ENCODE assay signal across 8 cellular contexts in the genomic region with DNA sequence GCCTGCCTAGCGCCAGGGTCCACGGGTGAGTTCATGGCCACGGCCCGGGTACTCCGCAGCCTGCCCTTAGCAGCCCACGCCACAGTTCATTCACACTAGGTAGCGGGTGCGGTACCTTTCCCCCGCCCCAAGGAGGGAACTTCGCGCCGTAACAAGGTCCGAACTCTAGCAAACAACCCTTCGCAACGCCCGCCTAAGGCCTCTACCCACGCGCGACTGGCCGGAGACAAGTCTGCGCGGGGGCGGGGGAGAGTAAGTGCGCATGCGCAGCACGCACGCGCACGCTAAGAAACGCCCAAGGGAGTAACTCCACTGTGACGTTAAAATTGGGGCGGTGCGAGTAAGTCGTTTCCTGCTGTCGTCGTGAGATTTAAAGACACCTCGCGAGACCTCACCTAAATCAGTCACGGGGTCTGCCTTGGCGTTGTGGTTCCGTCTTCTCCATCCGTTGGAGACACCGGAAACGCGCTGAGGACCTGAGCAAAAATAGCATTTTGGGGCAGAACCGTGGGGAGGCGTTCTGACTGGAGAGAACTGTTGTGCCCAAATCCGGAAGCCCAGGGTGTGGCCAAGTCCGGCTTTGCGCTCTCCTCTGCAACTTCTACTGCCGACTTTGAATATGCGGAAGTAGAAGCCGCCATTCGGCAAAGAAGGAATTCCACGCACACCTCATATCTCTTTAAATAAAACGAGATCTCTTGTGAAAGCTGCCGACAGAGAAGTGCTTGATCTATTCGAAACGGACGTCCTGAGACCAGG. TPM values are rescaled to one million over a fixed set of nuclear protein-coding genes. Genes with fewer than 3 reads are reported as not detected.
DNase-seq lines count a peak whose midpoint lies in the region; ATAC-seq, FAIRE-seq and TF ChIP-seq lines count a peak whose summit lies in the region.

A gene with protein sequence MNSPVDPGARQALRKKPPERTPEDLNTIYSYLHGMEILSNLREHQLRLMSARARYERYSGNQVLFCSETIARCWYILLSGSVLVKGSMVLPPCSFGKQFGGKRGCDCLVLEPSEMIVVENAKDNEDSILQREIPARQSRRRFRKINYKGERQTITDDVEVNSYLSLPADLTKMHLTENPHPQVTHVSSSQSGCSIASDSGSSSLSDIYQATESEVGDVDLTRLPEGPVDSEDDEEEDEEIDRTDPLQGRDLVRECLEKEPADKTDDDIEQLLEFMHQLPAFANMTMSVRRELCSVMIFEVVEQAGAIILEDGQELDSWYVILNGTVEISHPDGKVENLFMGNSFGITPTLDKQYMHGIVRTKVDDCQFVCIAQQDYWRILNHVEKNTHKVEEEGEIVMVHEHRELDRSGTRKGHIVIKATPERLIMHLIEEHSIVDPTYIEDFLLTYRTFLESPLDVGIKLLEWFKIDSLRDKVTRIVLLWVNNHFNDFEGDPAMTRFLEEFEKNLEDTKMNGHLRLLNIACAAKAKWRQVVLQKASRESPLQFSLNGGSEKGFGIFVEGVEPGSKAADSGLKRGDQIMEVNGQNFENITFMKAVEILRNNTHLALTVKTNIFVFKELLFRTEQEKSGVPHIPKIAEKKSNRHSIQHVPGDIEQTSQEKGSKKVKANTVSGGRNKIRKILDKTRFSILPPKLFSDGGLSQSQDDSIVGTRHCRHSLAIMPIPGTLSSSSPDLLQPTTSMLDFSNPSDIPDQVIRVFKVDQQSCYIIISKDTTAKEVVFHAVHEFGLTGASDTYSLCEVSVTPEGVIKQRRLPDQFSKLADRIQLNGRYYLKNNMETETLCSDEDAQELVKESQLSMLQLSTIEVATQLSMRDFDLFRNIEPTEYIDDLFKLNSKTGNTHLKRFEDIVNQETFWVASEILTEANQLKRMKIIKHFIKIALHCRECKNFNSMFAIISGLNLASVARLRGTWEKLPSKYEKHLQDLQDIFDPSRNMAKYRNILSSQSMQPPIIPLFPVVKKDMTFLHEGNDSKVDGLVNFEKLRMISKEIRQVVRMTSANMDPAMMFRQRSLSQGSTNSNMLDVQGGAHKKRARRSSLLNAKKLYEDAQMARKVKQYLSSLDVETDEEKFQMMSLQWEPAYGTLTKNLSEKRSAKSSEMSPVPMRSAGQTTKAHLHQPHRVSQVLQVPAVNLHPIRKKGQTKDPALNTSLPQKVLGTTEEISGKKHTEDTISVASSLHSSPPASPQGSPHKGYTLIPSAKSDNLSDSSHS (N-terminal part only) (minus strand): TSS at position 234 of the 759 bp plus-strand sequence. CDS start 199 bp downstream, at position 35.

- no peaks in the 10 kb centered on the region for H3K36me3 Mint-ChIP-seq in natural killer cell

- peaks cover 23% of the 10 kb centered on the region for H4K20me1 ChIP-seq in Loucy (ENCODE audit: insufficient read depth, low read length, poor library complexity, severe bottlenecking)

- H3F3A ChIP-seq in Loucy (ENCODE audit: low read depth): peaks cover 9% of the 10 kb centered on the region

- H3K27me3 ChIP-seq in Loucy (ENCODE audit: insufficient read depth, low read length, poor library complexity, severe bottlenecking): no peaks in the 10 kb centered on the region

- H3K4me1 ChIP-seq in Loucy (ENCODE audit: insufficient read depth, low read length, poor library complexity, severe bottlenecking): peaks cover 61% of the 10 kb centered on the region

- H3K9me2 ChIP-seq in Loucy (replicated peaks; ENCODE audit: low read depth, low read length): no peaks in the 10 kb centered on the region

- H3K27ac Mint-ChIP-seq in natural killer cell: peak within 1 kb of the TSS in 1 of 2 donors; percentile 96

- H2AFZ ChIP-seq in Loucy (ENCODE audit: low read length): peak within 1 kb of the TSS; percentile 60

- peak; percentile 98 for FAIRE-seq in H54 (lab: Jason Lieb, UNC)

- H3K9me3 ChIP-seq in Loucy (ENCODE audit: insufficient read depth, low read depth, low read length): no peaks in the 10 kb centered on the region

- H3K36me3 ChIP-seq in Loucy (ENCODE audit: insufficient read depth, low read length): no peaks in the 10 kb centered on the region

- H3K9me3 Mint-ChIP-seq in natural killer cell: no peaks in the 10 kb centered on the region

- H3K4me2 ChIP-seq in Loucy (ENCODE audit: low read depth, low read length, poor library complexity, severe bottlenecking): peak within 1 kb of the TSS; percentile 88

- H3K4me1 Mint-ChIP-seq in natural killer cell: peaks cover 28% of the 10 kb centered on the region in 2 donors

- DNase-seq in ELF-1 (ENCODE audit: low read depth, low spot score) (peak; percentile 98), H54 (ENCODE audit: insufficient read length, low spot score) (peak; percentile 61), fibroblast of peridontal ligament (ENCODE audit: extremely low read depth) (peak; percentile 100), natural killer cell (peak; percentile 93)
- peak; percentile 90 for DNase-seq in activated T-helper 9 cell treated with anti-CD3 and anti-CD28 coated beads, Interleukin-2, amount 50 U/mL, for 16 hours (ENCODE audit: low read depth)
- DNase-seq in stimulated activated naive CD4-positive, alpha-beta T cell treated with Interleukin-2 at 50 U/mL for 16 hours (lab: John Stamatoyannopoulos, UW): peak; percentile 98

- peak; percentile 83 to 94 (median 87) for ATAC-seq in natural killer cell

- TF ChIP-seq POLR2A in H54 (IDR thresholded peaks at IDR 0.05; ENCODE audit: low read depth, low read length): peak; percentile 85
- peak; percentile 90 for TF ChIP-seq POLR2A in Raji (IDR thresholded peaks at IDR 0.05; ENCODE audit: insufficient read depth, low read depth, low read length)

- H3K4me3 Mint-ChIP-seq in natural killer cell: peak within 1 kb of the TSS; percentile 95

- H3K4me3 ChIP-seq in Loucy (ENCODE audit: low read length, poor library complexity, severe bottlenecking): peak within 1 kb of the TSS; percentile 92

- H3K79me2 ChIP-seq in Loucy (ENCODE audit: insufficient read depth, low read length): peaks cover 49% of the 10 kb centered on the region

- TF ChIP-seq CTCF in Loucy (conservative IDR thresholded peaks at IDR 0.05; ENCODE audit: low read length) (no peak), natural killer cell (IDR thresholded peaks at IDR 0.05) (no peak)

- peak within 1 kb of the TSS; percentile 98 for H3K9ac ChIP-seq in Loucy (ENCODE audit: low read depth, low read length, poor library complexity, severe bottlenecking)

- intact Hi-C loops in natural killer cell (cut with micrococcal nuclease): loop anchor here (1.0 to 5.0 kb wide), 5 partner anchors 40 to 377 kb away; a partner anchor contains a TSS

- H3K27me3 Mint-ChIP-seq in natural killer cell (ENCODE audit: low read depth in 2 of 2): no peaks in the 10 kb centered on the region

RNA-seq across cellular contexts. Expression of the gene that starts here (rescaled TPM):
- 10 to 100 TPM; 30.1 to 61.0 (median 42.1) TPM for total RNA-seq in natural killer cell

Comparison
In these comparisons a context has a peak if more than half of its experiments do, and no peak if none do; other contexts are left out.
1. Peak in every context shown above with its lines: DNase-seq, ATAC-seq and H3K4me3 ChIP-seq.